Comparison of ENCODE assay signal across 6 cellular contexts in the genomic region with DNA sequence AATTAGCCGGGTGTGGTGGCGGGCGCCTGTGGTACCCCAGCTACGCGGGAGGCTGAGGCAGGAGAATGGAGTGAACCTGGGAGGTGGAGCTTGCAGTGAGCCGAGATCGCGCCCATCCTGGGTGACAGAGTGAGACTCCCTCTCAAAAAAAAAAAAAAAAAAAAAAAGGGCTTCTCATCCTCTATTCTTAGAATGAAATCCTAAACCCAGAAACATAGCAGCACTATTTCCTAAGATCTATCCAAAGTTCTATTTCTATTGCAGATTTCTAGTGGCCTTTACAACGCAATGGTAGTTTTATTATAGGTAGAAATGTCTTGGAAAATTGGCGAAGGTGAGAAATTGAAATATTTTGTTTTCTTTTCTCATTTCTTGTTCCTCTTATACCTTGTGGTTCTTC.
"Had no signal": no experiment of that assay in that cellular context is flagged by ENCODE, and none has a peak within 500 bp of the region (broad histone marks: within the 10 kb centered on the region; RNA-seq: fewer than 3 reads in every experiment).

No MANE protein-coding gene starts in this region.

- FAIRE-seq: HepG2, HTR-8/SVneo, K562 had no signal

- DNase-seq: IMR-90, KBM-7 had no signal

- H3K4me3 ChIP-seq: K562 had no signal

- ATAC-seq: HepG2, K562 had no signal

- H3K27ac ChIP-seq: HL-60 had no signal
